Comparison of ENCODE assay signal across 1 cellular context in genomic region chr9:12812710-12813109, GRCh38.
TF ChIP-seq lines count a peak whose summit lies in the region.

No MANE protein-coding gene starts in this region.

TF ChIP-seq in IMR-90, 13 proteins besides CTCF, POLR2A, EP300 and RAD21:
- TF ChIP-seq CEBPB (IDR thresholded peaks at IDR 0.05; ENCODE audit: low read depth, low read length) (no peak), NFE2L2 (IDR thresholded peaks at IDR 0.05; ENCODE audit: low read depth, low read length) (peak; percentile 86), MAFK (IDR thresholded peaks at IDR 0.05; ENCODE audit: low read depth, low read length) (peak; percentile 55; the same call in 1 of the 2 replicates)
